In genomic region chr15:77018796-77019475, GRCh38 we compare ENCODE assay signal across 1 cellular context.
TF ChIP-seq lines count a peak whose summit lies in the region.

No MANE protein-coding gene starts in this region.

TF ChIP-seq in IMR-90, 13 proteins besides CTCF, POLR2A, EP300 and RAD21 (continued from another document):
- no peak for TF ChIP-seq MAFK (IDR thresholded peaks at IDR 0.05; ENCODE audit: low read depth, low read length)
- no peak for TF ChIP-seq MXI1 (IDR thresholded peaks at IDR 0.05; ENCODE audit: borderline replicate concordance, low read depth, low read length)
- no peak for TF ChIP-seq RFX5 (IDR thresholded peaks at IDR 0.05; ENCODE audit: low read depth, low read length)
- TF ChIP-seq ELK1 (IDR thresholded peaks at IDR 0.05; ENCODE audit: borderline replicate concordance, low read depth, low read length), result no peak
